ENCODE assay signal across 9 cellular contexts in the genomic region with DNA sequence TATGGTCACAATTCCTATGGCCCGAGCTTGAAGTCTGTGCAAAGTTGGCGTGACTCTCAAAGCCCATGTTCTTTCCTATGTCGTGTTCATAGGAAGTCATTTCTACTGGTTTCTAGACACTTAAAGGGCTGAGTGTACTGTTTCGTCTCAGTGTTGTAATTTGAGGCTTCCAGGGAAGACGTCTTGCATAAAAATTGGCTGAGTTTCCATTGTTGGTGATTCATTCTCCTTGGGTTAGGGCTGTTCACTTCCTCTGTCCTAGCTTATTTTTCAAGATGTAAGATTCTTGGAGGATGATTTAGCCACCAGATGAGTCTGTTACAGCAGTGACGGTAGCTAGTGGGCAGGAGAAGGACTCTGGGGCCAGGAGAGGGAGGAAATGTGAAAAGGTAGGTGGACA. TPM values are rescaled to one million over a fixed set of nuclear protein-coding genes. Genes with fewer than 3 reads are reported as not detected.
DNase-seq lines count a peak whose midpoint lies in the region; ATAC-seq, FAIRE-seq and TF ChIP-seq lines count a peak whose summit lies in the region.
"Had no signal": no experiment of that assay in that cellular context is flagged by ENCODE, and none has a peak within 500 bp of the region (broad histone marks: within the 10 kb centered on the region; RNA-seq: fewer than 3 reads in every experiment).

No MANE protein-coding gene starts in this region.

- TF ChIP-seq POLR2A in HepG2 (IDR thresholded peaks at IDR 0.05; ENCODE audit: insufficient read depth in 1 of 2, low read depth in 2 of 2, low read length in 2 of 2) = no peak
- TF ChIP-seq POLR2A in adrenal gland (IDR thresholded peaks at IDR 0.05) = no peak

- H3K79me2 ChIP-seq in HepG2 (ENCODE audit: insufficient read depth, low read length) = no peaks in the 10 kb centered on the region

- H3K4me2 ChIP-seq in HepG2 (ENCODE audit: low read depth, low read length) = no peak overlapping the region

- DNase-seq in HepG2 (ENCODE audit: low spot score) (no peak), adrenal gland (peak in 2 of 7 donors; percentile 36 to 39), NCI-H2081 treated with DMSO at 0.1 percent for 48 hours (lab: John Stamatoyannopoulos, UW) (no peak)
- no peak for DNase-seq in stimulated activated CD4-positive, alpha-beta T cell treated with anti-CD3 and anti-CD28 coated beads, Interleukin-4, amount 100 ng/mL, for 4 hours
- DNase-seq: dorsolateral prefrontal cortex had no signal

- POLR2A ChIA-PET in HepG2 (lab: Yijun Ruan, JAX) = no interaction called here

- in situ Hi-C loops in HepG2 (cut with HindIII; ENCODE audit: extremely low pct_ligation_motif_present, low pct_unique_long_range_greater_than_20kb) = no loop called here

- H3K9ac ChIP-seq in liver (ENCODE audit: low read depth in 1 of 2, low read length in 2 of 2) (no peak overlapping the region), HepG2 (ENCODE audit: insufficient read depth, low read depth, low read length) (no peak overlapping the region)

- H3K36me3 ChIP-seq in liver (ENCODE audit: control insufficient read depth in 4 of 4, insufficient read depth in 3 of 4, low read depth in 1 of 4, low read length in 3 of 4) (no peaks in the 10 kb centered on the region), HepG2 (replicated peaks in 1 of 2; ENCODE audit: control insufficient read depth in 1 of 2, insufficient read depth in 2 of 2, low read length in 2 of 2) (no peaks in the 10 kb centered on the region), adrenal gland (replicated peaks in 1 of 2) (no peaks in the 10 kb centered on the region)

- no peak for TF ChIP-seq CTCF in liver (IDR thresholded peaks at IDR 0.05; ENCODE audit: low read depth, low read length, missing input control)
- TF ChIP-seq CTCF in HepG2 (CRISPR knock-in tag; IDR thresholded peaks at IDR 0.05) = no peak
- no peak for TF ChIP-seq CTCF in adrenal gland (IDR thresholded peaks at IDR 0.05)

- H3K9me3 ChIP-seq in liver (ENCODE audit: control insufficient read depth in 4 of 4, low read length in 3 of 4) = peaks cover 4 to 11% (median 7%) of the 10 kb centered on the region in 4 donors
- peaks cover 6% of the 10 kb centered on the region for H3K9me3 ChIP-seq in HepG2 (ENCODE audit: low read length)
- no peaks in the 10 kb centered on the region for H3K9me3 ChIP-seq in adrenal gland (replicated peaks in 1 of 3)

- H3K27ac ChIP-seq in liver (ENCODE audit: low read depth in 1 of 2, low read length in 2 of 2) (peak overlapping the region; percentile 36 to 48), HepG2 (ENCODE audit: extremely low read length, insufficient read depth, low read length) (no peak overlapping the region), adrenal gland (peak overlapping the region; percentile 1 to 89 (median 43)), layer of hippocampus (ENCODE audit: low read depth, low read length) (peak overlapping the region; percentile 42)

- TF ChIP-seq RAD21 in liver (IDR thresholded peaks at IDR 0.05) (no peak), HepG2 (CRISPR knock-in tag; IDR thresholded peaks at IDR 0.05) (no peak)

- no peak for TF ChIP-seq EP300 in HepG2 (IDR thresholded peaks at IDR 0.05; ENCODE audit: low read depth in 2 of 2, low read length in 2 of 2)
- TF ChIP-seq EP300 in HepG2 (CRISPR knock-in tag; IDR thresholded peaks at IDR 0.05; ENCODE audit: borderline replicate concordance) = no peak

- no peak for ATAC-seq in HepG2
- no peak for ATAC-seq in GM18909 (IDR thresholded peaks at IDR 0.05; ENCODE audit: poor library complexity, unreplicated experiment)
- no peak for ATAC-seq in GM18861 (IDR thresholded peaks at IDR 0.05; ENCODE audit: unreplicated experiment)

- no peaks in the 10 kb centered on the region for H4K20me1 ChIP-seq in HepG2 (ENCODE audit: insufficient read depth, low read length)

- H3K27me3 ChIP-seq in liver (ENCODE audit: control insufficient read depth in 4 of 4, insufficient read depth in 4 of 4, low read length in 3 of 4) (no peaks in the 10 kb centered on the region), HepG2 (ENCODE audit: control insufficient read depth in 1 of 2, insufficient read depth in 2 of 2, low read length in 2 of 2) (no peaks in the 10 kb centered on the region; a peak in 1 of 5 replicates), adrenal gland (no peaks in the 10 kb centered on the region), layer of hippocampus (ENCODE audit: control insufficient read depth, insufficient read depth, low read length) (no peaks in the 10 kb centered on the region)

- no peaks in the 10 kb centered on the region for H3K4me1 ChIP-seq in liver (ENCODE audit: control insufficient read depth in 4 of 4, insufficient read depth in 4 of 4, low read length in 3 of 4)
- no peaks in the 10 kb centered on the region for H3K4me1 ChIP-seq in HepG2 (ENCODE audit: insufficient read depth, low read length)
- no peaks in the 10 kb centered on the region for H3K4me1 ChIP-seq in adrenal gland (replicated peaks in 1 of 2)

- FAIRE-seq in HepG2 (lab: Jason Lieb, UNC) = no peak

- CTCF ChIA-PET in HepG2 (lab: Yijun Ruan, JAX; ENCODE audit: low intra/inter-chr PET ratio, low total read pairs) = no interaction called here

- WGBS in liver = 49% methylated on average over 6 of the region's 6 CpGs
- WGBS in HepG2 (ENCODE audit: low lambda C conversion rate) = 0% methylated on average over 6 of the region's 6 CpGs
- 30 to 43% (median 33%) methylated on average over 6 of the region's 6 CpGs for WGBS in adrenal gland, 4 donors

- no TSS peak for BruUV-seq in HepG2 (replicated peaks; lab: Mats Ljungman, UMichigan)

- no peak overlapping the region for H3K4me3 ChIP-seq in liver (ENCODE audit: low read depth in 1 of 3, low read length in 3 of 3)
- H3K4me3 ChIP-seq in HepG2 (replicated peaks in 1 of 3; ENCODE audit: insufficient read depth in 1 of 3, low read depth in 2 of 3, low read length in 3 of 3) = no peak overlapping the region
- no peak overlapping the region for H3K4me3 ChIP-seq in adrenal gland
- H3K4me3 ChIP-seq: dorsolateral prefrontal cortex had no signal

- intact Hi-C loops in HepG2 (cut with micrococcal nuclease; ENCODE audit: unreplicated experiment) = no loop called here
- intact Hi-C loops in adrenal gland (cut with DNase I) = no loop called here

- no peak overlapping the region for H2AFZ ChIP-seq in HepG2 (ENCODE audit: low read length)

RNA-seq across cellular contexts. Expression of a gene that starts 43.1 kb away (rescaled TPM):
- total RNA-seq in liver (1 to 10 TPM; 2.9 to 7.8 TPM), HepG2 (2016; rRNA removed; fragmentation: Illumina TruSeq; extraction: Trizol) (not detected in 2 replicates), adrenal gland (10 to 100 TPM; 12.1 to 51.7 (median 20.2) TPM)
- polyA plus RNA-seq in liver (1 to 10 TPM in 1 of 2 donors, under 1 TPM in 1; 0.93 to 2.3 TPM), HepG2 (2011; rRNA removed) (not detected in 2 replicates), adrenal gland (10 to 100 TPM in 1 of 3 donors, 1 to 10 TPM in 2; 3.3 to 18.8 (median 5.3) TPM)
- total RNA-seq in HepG2 (2016; cell fraction: cytosol; rRNA removed; fragmentation: Illumina TruSeq; extraction: Trizol; ENCODE audit: low read depth) = not detected in 2 replicates
- not detected in 2 replicates for total RNA-seq in HepG2 (2016; cell fraction: insoluble cytoplasmic fraction; rRNA removed; fragmentation: Illumina TruSeq; extraction: Trizol)
- total RNA-seq in HepG2 (2016; cell fraction: membrane; rRNA removed; fragmentation: Illumina TruSeq; extraction: Trizol) = not detected in 2 replicates
- total RNA-seq in HepG2 (2016; cell fraction: nucleus; rRNA removed; fragmentation: Illumina TruSeq; extraction: Trizol) = not detected in 2 replicates
- not detected in 2 replicates for polyA plus RNA-seq in HepG2 (2011; cell fraction: cytosol; rRNA removed)
- polyA plus RNA-seq in HepG2 (2011; cell fraction: nucleus; rRNA removed) = 0.09 TPM in 1 of 2 replicates, not detected in the other
- polyA plus RNA-seq in HepG2 (2012) = not detected in 2 replicates
- not detected in 2 replicates for polyA plus RNA-seq in HepG2 (2016; cell fraction: cytosol; fragmentation: Illumina TruSeq; extraction: Trizol; ENCODE audit: low read depth)
- not detected in 2 replicates for polyA plus RNA-seq in HepG2 (2016; cell fraction: insoluble cytoplasmic fraction; fragmentation: Illumina TruSeq; extraction: Trizol; ENCODE audit: low read depth)
- polyA plus RNA-seq in HepG2 (2016; cell fraction: membrane; fragmentation: Illumina TruSeq; extraction: Trizol; ENCODE audit: low read depth) = not detected in 2 replicates
- polyA plus RNA-seq in HepG2 (2016; cell fraction: nucleus; fragmentation: Illumina TruSeq; extraction: Trizol; ENCODE audit: insufficient read depth, low read depth) = not detected in 2 replicates
- polyA minus RNA-seq in HepG2 (2011; rRNA and poly(A)+ RNA removed; ENCODE audit: low replicate concordance) = 0.19 TPM in 1 of 2 replicates, not detected in the other
- polyA minus RNA-seq in HepG2 (2011; cell fraction: cytosol; rRNA and poly(A)+ RNA removed) = not detected in 2 replicates
- polyA minus RNA-seq in HepG2 (2011; cell fraction: nucleus; rRNA and poly(A)+ RNA removed) = not detected in 2 replicates

RNA-seq across cellular contexts. Expression of a gene that starts 55.0 kb away (rescaled TPM):
- under 1 TPM; 0.17 to 0.37 TPM for total RNA-seq in liver
- under 1 TPM; 0.15 to 0.18 TPM for polyA plus RNA-seq in liver
- not detected in 2 replicates for total RNA-seq in HepG2 (2016; rRNA removed; fragmentation: Illumina TruSeq; extraction: Trizol)
- not detected in 2 replicates for total RNA-seq in HepG2 (2016; cell fraction: cytosol; rRNA removed; fragmentation: Illumina TruSeq; extraction: Trizol; ENCODE audit: low read depth)
- total RNA-seq in HepG2 (2016; cell fraction: insoluble cytoplasmic fraction; rRNA removed; fragmentation: Illumina TruSeq; extraction: Trizol) = not detected in 2 replicates
- not detected in 2 replicates for total RNA-seq in HepG2 (2016; cell fraction: membrane; rRNA removed; fragmentation: Illumina TruSeq; extraction: Trizol)
- total RNA-seq in HepG2 (2016; cell fraction: nucleus; rRNA removed; fragmentation: Illumina TruSeq; extraction: Trizol) = not detected in 2 replicates
- polyA plus RNA-seq in HepG2 (2011; rRNA removed) = not detected in 2 replicates
- polyA plus RNA-seq in HepG2 (2011; cell fraction: cytosol; rRNA removed) = 0.03 TPM in 2 replicates
- 0.26 TPM in 1 of 2 replicates, not detected in the other for polyA plus RNA-seq in HepG2 (2011; cell fraction: nucleus; rRNA removed)
- polyA plus RNA-seq in HepG2 (2012) = not detected in 2 replicates
- not detected in 2 replicates for polyA plus RNA-seq in HepG2 (2016; cell fraction: cytosol; fragmentation: Illumina TruSeq; extraction: Trizol; ENCODE audit: low read depth)
- polyA plus RNA-seq in HepG2 (2016; cell fraction: insoluble cytoplasmic fraction; fragmentation: Illumina TruSeq; extraction: Trizol; ENCODE audit: low read depth) = not detected in 2 replicates
- not detected in 2 replicates for polyA plus RNA-seq in HepG2 (2016; cell fraction: membrane; fragmentation: Illumina TruSeq; extraction: Trizol; ENCODE audit: low read depth)
- not detected in 2 replicates for polyA plus RNA-seq in HepG2 (2016; cell fraction: nucleus; fragmentation: Illumina TruSeq; extraction: Trizol; ENCODE audit: insufficient read depth, low read depth)
- 0.09 TPM in 1 of 2 replicates, not detected in the other for polyA minus RNA-seq in HepG2 (2011; rRNA and poly(A)+ RNA removed; ENCODE audit: low replicate concordance)
- not detected in 2 replicates for polyA minus RNA-seq in HepG2 (2011; cell fraction: cytosol; rRNA and poly(A)+ RNA removed)
- not detected in 2 replicates for polyA minus RNA-seq in HepG2 (2011; cell fraction: nucleus; rRNA and poly(A)+ RNA removed)
- 1 to 10 TPM in 3 of 8 donors, under 1 TPM in 5; 0.48 to 1.7 (median 0.84) TPM for total RNA-seq in adrenal gland
- 1 to 10 TPM in 1 of 3 donors, under 1 TPM in 2; 0.26 to 1.5 (median 0.94) TPM for polyA plus RNA-seq in adrenal gland
